In genomic region chr5:52870448-52870847, GRCh38 we compare ENCODE assay signal across 14 cellular contexts.
A peak's percentile ranks its signal among the peaks of the same experiment; 100 is the strongest.
DNase-seq lines count a peak whose midpoint lies in the region; TF ChIP-seq lines count a peak whose summit lies in the region.
"Had no signal": no experiment of that assay in that cellular context is flagged by ENCODE, and none has a peak within 500 bp of the region (broad histone marks: within the 10 kb centered on the region; RNA-seq: fewer than 3 reads in every experiment).

No MANE protein-coding gene starts in this region.

- in situ Hi-C loops in HAP-1 (cut with MboI; ENCODE audit: low sequenced_read_pairs) = no loop called here

- H3K9me3 ChIP-seq in WERI-Rb-1 (ENCODE audit: severe bottlenecking) = no peaks in the 10 kb centered on the region
- H3K9me3 ChIP-seq in HAP-1 = no peaks in the 10 kb centered on the region
- H3K9me3 ChIP-seq: Peyer's patch, sigmoid colon, thyroid gland had no signal

- DNase-seq in AG20443 (ENCODE audit: low spot score) = peak; percentile 40
- DNase-seq in WERI-Rb-1 = peak; percentile 36
- peak; percentile 77 for DNase-seq in glomerular visceral epithelial cell (ENCODE audit: extremely low spot score)
- peak; percentile 83 for DNase-seq in myocyte (ENCODE audit: low read depth)
- no peak for DNase-seq in activated CD4-positive, alpha-beta T cell treated with anti-CD3 and anti-CD28 coated beads for 1 hour
- no peak for DNase-seq in activated CD4-positive, alpha-beta T cell treated with anti-CD3 and anti-CD28 coated beads, Interleukin-2, amount 50 U/mL, for 4 hours
- no peak for DNase-seq in SHP77 treated with DMSO at 0.1 percent for 48 hours (lab: John Stamatoyannopoulos, UW)
- DNase-seq in HAP-1 (ENCODE audit: low spot score in 2 of 2) = no peak
- DNase-seq: DMS79, NCI-H345, Peyer's patch, sigmoid colon had no signal

- H3K27me3 ChIP-seq in WERI-Rb-1 (ENCODE audit: insufficient read depth, low read depth, severe bottlenecking) (no peaks in the 10 kb centered on the region), HAP-1 (ENCODE audit: low read depth) (no peaks in the 10 kb centered on the region)
- H3K27me3 ChIP-seq: Peyer's patch, sigmoid colon, thyroid gland had no signal

- H3K27ac ChIP-seq in WERI-Rb-1 = no peak overlapping the region
- H3K27ac ChIP-seq: Peyer's patch, thyroid gland had no signal

- no peaks in the 10 kb centered on the region for H3K36me3 ChIP-seq in WERI-Rb-1
- no peaks in the 10 kb centered on the region for H3K36me3 ChIP-seq in HAP-1 (replicated peaks)
- H3K36me3 ChIP-seq: thyroid gland had no signal

- no peak overlapping the region for H3K4me3 ChIP-seq in WERI-Rb-1 (ENCODE audit: low read depth, low read length)
- H3K4me3 ChIP-seq in HAP-1 = no peak overlapping the region
- H3K4me3 ChIP-seq: lung, Peyer's patch, sigmoid colon, thyroid gland had no signal

- no peaks in the 10 kb centered on the region for H3K4me1 ChIP-seq in HAP-1
- H3K4me1 ChIP-seq: Peyer's patch had no signal

- no peak for TF ChIP-seq CTCF in WERI-Rb-1 (IDR thresholded peaks at IDR 0.05; ENCODE audit: low read depth, low read length)

Comparison
In these comparisons a context has a peak if more than half of its experiments do, and no peak if none do; other contexts are left out.
1. DNase-seq: peak in AG20443 (single experiment), WERI-Rb-1 (single experiment), glomerular visceral epithelial cell (single experiment) and myocyte (single experiment); none in activated CD4-positive, alpha-beta T cell treated with anti-CD3 and anti-CD28 coated beads for 1 hour (single experiment), activated CD4-positive, alpha-beta T cell treated with anti-CD3 and anti-CD28 coated beads, Interleukin-2, amount 50 U/mL, for 4 hours (0 of 2), SHP77 treated with DMSO at 0.1 percent for 48 hours (single experiment) and HAP-1 (0 of 2).